ENCODE assay signal across 8 cellular contexts in genomic region chr19:18281082-18282020, GRCh38. TPM values are rescaled to one million over a fixed set of nuclear protein-coding genes. Genes with fewer than 3 reads are reported as not detected.
A peak's percentile ranks its signal among the peaks of the same experiment; 100 is the strongest.
DNase-seq lines count a peak whose midpoint lies in the region; ATAC-seq and TF ChIP-seq lines count a peak whose summit lies in the region.

Gene JUND, minus strand, starts transcription at chr19:18281622. Its CDS starts 138 bp downstream, at chr19:18281484.

- H3K4me3 ChIP-seq in HUES48 (ENCODE audit: low read depth, low read length) (peak within 1 kb of the TSS; percentile 100), NT2/D1 (ENCODE audit: insufficient read length, low read depth) (peak within 1 kb of the TSS; percentile 100), endodermal cell (ENCODE audit: low read length) (peak within 1 kb of the TSS; percentile 89), mesodermal cell (ENCODE audit: extremely low read depth, insufficient read depth, low read length, poor library complexity, severe bottlenecking) (peak within 1 kb of the TSS; percentile 97)

- H3K4me3 Mint-ChIP-seq in endodermal cell, result peak within 1 kb of the TSS; percentile 97

- peak; percentile 98 for DNase-seq in D341Med (ENCODE audit: low spot score)
- peak; percentile 96 for DNase-seq in NT2/D1 (ENCODE audit: low read depth, low spot score)
- peak; percentile 83 for DNase-seq in activated CD8-positive, alpha-beta memory T cell treated with anti-CD3 and anti-CD28 coated beads, Interleukin-2, amount 50 U/mL, for 24 hours (ENCODE audit: extremely low read depth)
- peak; percentile 98 for DNase-seq in endodermal cell
- DNase-seq in stimulated activated CD8-positive, alpha-beta memory T cell treated with anti-CD3 and anti-CD28 coated beads, Interleukin-15, amount 100 ng/mL, for 24 hours (ENCODE audit: low read depth), result peak; percentile 94

- no peaks in the 10 kb centered on the region for H3K27me3 ChIP-seq in HUES48 (ENCODE audit: control insufficient read depth, insufficient read depth, low read length)
- H3K27me3 ChIP-seq in NT2/D1 (ENCODE audit: insufficient read depth, insufficient read length), result no peaks in the 10 kb centered on the region
- no peaks in the 10 kb centered on the region for H3K27me3 ChIP-seq in endodermal cell (ENCODE audit: control insufficient read depth, insufficient read depth, low read length, poor library complexity, severe bottlenecking)

- H3K4me1 Mint-ChIP-seq in endodermal cell, result peaks cover 18% of the 10 kb centered on the region

- peaks cover 15% of the 10 kb centered on the region for H3K4me1 ChIP-seq in HUES48 (ENCODE audit: control insufficient read depth, insufficient read depth, low read length)
- H3K4me1 ChIP-seq in NT2/D1 (ENCODE audit: insufficient read depth, insufficient read length), result peaks cover 23% of the 10 kb centered on the region
- no peaks in the 10 kb centered on the region for H3K4me1 ChIP-seq in endodermal cell (ENCODE audit: control insufficient read depth, insufficient read depth, low read length)
- peaks cover 21% of the 10 kb centered on the region for H3K4me1 ChIP-seq in mesodermal cell (ENCODE audit: control insufficient read depth, insufficient read depth, low read length, poor library complexity, severe bottlenecking)

- ATAC-seq in GM21390 (IDR thresholded peaks at IDR 0.05; ENCODE audit: unreplicated experiment), result peak; percentile 58

- no peaks in the 10 kb centered on the region for H3K9me3 ChIP-seq in HUES48 (ENCODE audit: control insufficient read depth, insufficient read depth, low read length)
- H3K9me3 ChIP-seq in NT2/D1 (ENCODE audit: insufficient read depth, low read length), result no peaks in the 10 kb centered on the region
- H3K9me3 ChIP-seq in endodermal cell (ENCODE audit: control insufficient read depth, low read length), result no peaks in the 10 kb centered on the region
- H3K9me3 ChIP-seq in mesodermal cell (ENCODE audit: control insufficient read depth, low read length), result no peaks in the 10 kb centered on the region

- peaks cover 12% of the 10 kb centered on the region for H3K36me3 ChIP-seq in HUES48 (ENCODE audit: control insufficient read depth, insufficient read depth, low read length)
- peaks cover 23% of the 10 kb centered on the region for H3K36me3 ChIP-seq in NT2/D1 (ENCODE audit: insufficient read depth, insufficient read length, low read length)
- peaks cover 18% of the 10 kb centered on the region for H3K36me3 ChIP-seq in endodermal cell (ENCODE audit: control insufficient read depth, insufficient read depth, low read length)
- H3K36me3 ChIP-seq in mesodermal cell (ENCODE audit: control insufficient read depth, insufficient read depth, low read length), result peaks cover 28% of the 10 kb centered on the region

- peak within 1 kb of the TSS; percentile 97 for H3K9ac ChIP-seq in HUES48 (ENCODE audit: low read depth, low read length)
- H3K9ac ChIP-seq in NT2/D1 (ENCODE audit: insufficient read length, low read depth), result peak within 1 kb of the TSS; percentile 99
- H3K9ac ChIP-seq in endodermal cell (ENCODE audit: extremely low read depth, low read length, poor library complexity, severe bottlenecking), result peak within 1 kb of the TSS; percentile 100

- H3K27ac ChIP-seq in HUES48 (ENCODE audit: low read depth, low read length) (peak within 1 kb of the TSS; percentile 100), endodermal cell (ENCODE audit: low read depth, low read length) (peak within 1 kb of the TSS; percentile 100), mesodermal cell (ENCODE audit: low read depth, low read length, severe bottlenecking) (peak within 1 kb of the TSS; percentile 100)

- peaks cover 2% of the 10 kb centered on the region for H3K9me3 Mint-ChIP-seq in endodermal cell

- 0% methylated on average over 34 to 138 of the region's 138 CpGs for WGBS in endodermal cell (ENCODE audit: insufficient coverage in 1 of 2, insufficient read length in 1 of 2), 2 experiments
- WGBS in mesodermal cell (ENCODE audit: insufficient coverage in 2 of 2), 2 experiments, result 0% methylated on average over 62 to 85 of the region's 138 CpGs

- no peaks in the 10 kb centered on the region for H3K27me3 Mint-ChIP-seq in endodermal cell (ENCODE audit: insufficient read depth)

- peaks cover 19% of the 10 kb centered on the region for H3K36me3 Mint-ChIP-seq in endodermal cell (ENCODE audit: low read depth)

- TF ChIP-seq CTCF in endodermal cell (conservative IDR thresholded peaks at IDR 0.05), result peak; percentile 37

- peak within 1 kb of the TSS; percentile 99 for H3K27ac Mint-ChIP-seq in endodermal cell

RNA-seq across cellular contexts. Expression of gene JUND, which starts in this region (rescaled TPM):
- 100 to 1,000 TPM; 112 to 148 TPM for total RNA-seq in endodermal cell
- polyA plus RNA-seq in endodermal cell (2013, experiment 1 of 2), result 255 TPM
- 262 TPM for polyA plus RNA-seq in endodermal cell (2013, experiment 2 of 2)
- 239 TPM for polyA plus RNA-seq in mesodermal cell (2013, experiment 1 of 2)
- 198 TPM for polyA plus RNA-seq in mesodermal cell (2013, experiment 2 of 2)

Comparison
In these comparisons a context has a peak if more than half of its experiments do, and no peak if none do; other contexts are left out.
1. Peak in every context shown above with its lines: DNase-seq, ATAC-seq, H3K4me3 ChIP-seq and H3K27ac ChIP-seq.